Comparison of ENCODE assay signal across 7 cellular contexts in the genomic region with DNA sequence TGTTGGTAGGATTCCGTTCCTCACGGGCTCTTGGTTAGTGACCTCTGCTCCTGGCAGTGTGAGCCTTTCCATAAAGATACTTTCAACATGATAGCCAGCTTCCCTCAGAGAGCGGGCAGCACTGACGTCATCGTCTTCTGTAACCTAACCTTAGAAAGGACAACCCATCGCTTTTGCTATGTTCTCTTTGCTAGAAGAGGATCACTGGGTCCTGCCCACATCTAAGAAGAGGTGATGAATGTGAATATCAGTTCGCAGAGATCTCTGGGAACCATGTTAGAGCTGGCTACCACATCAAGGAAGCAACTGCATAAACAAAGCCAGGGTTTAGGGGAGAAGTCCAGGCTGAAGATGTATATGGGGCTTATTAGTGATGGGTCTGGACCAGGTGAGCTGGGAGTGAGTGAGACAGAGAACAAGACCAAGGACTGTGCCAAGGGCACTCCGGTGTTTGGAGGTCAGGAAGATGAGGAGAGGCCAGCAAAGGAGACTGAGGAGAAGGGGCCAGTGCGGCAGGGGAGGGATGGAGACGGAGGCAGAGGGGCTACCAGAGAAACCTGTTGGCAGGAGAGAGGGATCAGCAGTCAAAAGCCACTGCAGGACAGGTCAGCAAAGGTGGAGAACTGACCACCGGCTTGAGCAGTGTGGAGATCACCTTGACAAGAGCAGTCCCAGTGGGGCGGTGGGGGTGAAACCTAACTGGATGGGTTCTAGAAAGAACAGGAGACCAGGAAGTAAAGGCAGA. TPM values are rescaled to one million over a fixed set of nuclear protein-coding genes. Genes with fewer than 3 reads are reported as not detected.
DNase-seq lines count a peak whose midpoint lies in the region; ATAC-seq lines count a peak whose summit lies in the region.

No MANE protein-coding gene starts in this region.

- peaks cover 50% of the 10 kb centered on the region for H3K4me1 Mint-ChIP-seq in T-helper 1 cell treated with Interleukin-12 subunit alpha and Interleukin-12 subunit beta and Interleukin-4 antibody, amounts not matched to agents 30 μg/mL and 1 μg/mL, for 36 hours (ENCODE audit: low read depth)
- peaks cover 30% of the 10 kb centered on the region for H3K4me1 Mint-ChIP-seq in central memory CD8-positive, alpha-beta T cell

- H3K27ac Mint-ChIP-seq in T-helper 1 cell treated with Interleukin-12 subunit alpha and Interleukin-12 subunit beta and Interleukin-4 antibody, amounts not matched to agents 30 μg/mL and 1 μg/mL, for 36 hours = peak overlapping the region; percentile 94
- peak overlapping the region; percentile 92 for H3K27ac Mint-ChIP-seq in central memory CD8-positive, alpha-beta T cell (ENCODE audit: low read depth)

- no peaks in the 10 kb centered on the region for H3K27me3 Mint-ChIP-seq in T-helper 1 cell treated with Interleukin-12 subunit alpha and Interleukin-12 subunit beta and Interleukin-4 antibody, amounts not matched to agents 30 μg/mL and 1 μg/mL, for 36 hours (ENCODE audit: low read depth)
- H3K27me3 Mint-ChIP-seq in central memory CD8-positive, alpha-beta T cell = no peaks in the 10 kb centered on the region

- peak; percentile 74 for ATAC-seq in central memory CD8-positive, alpha-beta T cell (replicated peaks; ENCODE audit: extremely low read depth, poor library complexity, severe bottlenecking)

- peaks cover 5% of the 10 kb centered on the region for H3K36me3 Mint-ChIP-seq in T-helper 1 cell treated with Interleukin-12 subunit alpha and Interleukin-12 subunit beta and Interleukin-4 antibody, amounts not matched to agents 30 μg/mL and 1 μg/mL, for 36 hours (ENCODE audit: low read depth)
- no peaks in the 10 kb centered on the region for H3K36me3 Mint-ChIP-seq in central memory CD8-positive, alpha-beta T cell (ENCODE audit: insufficient read depth)

- in situ Hi-C loops in G401 (cut with HindIII; ENCODE audit: low sequenced_read_pairs) = no loop called here

- no peaks in the 10 kb centered on the region for H3K9me3 Mint-ChIP-seq in T-helper 1 cell treated with Interleukin-12 subunit alpha and Interleukin-12 subunit beta and Interleukin-4 antibody, amounts not matched to agents 30 μg/mL and 1 μg/mL, for 36 hours
- H3K9me3 Mint-ChIP-seq in central memory CD8-positive, alpha-beta T cell = no peaks in the 10 kb centered on the region

- DNase-seq in activated CD8-positive, alpha-beta memory T cell treated with anti-CD3 and anti-CD28 coated beads, Interleukin-2, amount 50 U/mL, for 4 hours = peak; percentile 55
- peak in 1 of 2 donors; percentile 39 for DNase-seq in central memory CD8-positive, alpha-beta T cell (ENCODE audit: low spot score in 2 of 2)
- DNase-seq in stimulated activated naive CD4-positive, alpha-beta T cell treated with Interleukin-2 at 50 U/mL for 16 hours (lab: John Stamatoyannopoulos, UW) = peak; percentile 15
- DNase-seq in G401 (ENCODE audit: low spot score) = no peak
- no peak for DNase-seq in dedifferentiated amniotic fluid mesenchymal stem cell (ENCODE audit: extremely low spot score)
- DNase-seq in cortex of kidney (lab: John Stamatoyannopoulos, UW) = no peak

- peak overlapping the region; percentile 63 for H3K4me3 Mint-ChIP-seq in T-helper 1 cell treated with Interleukin-12 subunit alpha and Interleukin-12 subunit beta and Interleukin-4 antibody, amounts not matched to agents 30 μg/mL and 1 μg/mL, for 36 hours
- H3K4me3 Mint-ChIP-seq in central memory CD8-positive, alpha-beta T cell = peak overlapping the region; percentile 41

RNA-seq across cellular contexts. Expression of gene PIM1, which starts 39.7 kb away (rescaled TPM):
- 70.4 and 71.6 TPM in 2 replicates for total RNA-seq in G401 (2014; rRNA removed; shearing (Covaris generic))

RNA-seq across cellular contexts. Expression of gene TBC1D22B, which starts 47.9 kb away (rescaled TPM):
- total RNA-seq in G401 (2014; rRNA removed; shearing (Covaris generic)) = 6.7 and 12.0 TPM in 2 replicates

RNA-seq across cellular contexts. Expression of gene TMEM217, which starts 48.3 kb away (rescaled TPM):
- total RNA-seq in G401 (2014; rRNA removed; shearing (Covaris generic)) = 1.2 and 1.4 TPM in 2 replicates

Comparison
In these comparisons a context has a peak if more than half of its experiments do, and no peak if none do; other contexts are left out.
1. DNase-seq: peak in activated CD8-positive, alpha-beta memory T cell treated with anti-CD3 and anti-CD28 coated beads, Interleukin-2, amount 50 U/mL, for 4 hours (single experiment) and stimulated activated naive CD4-positive, alpha-beta T cell treated with Interleukin-2 at 50 U/mL for 16 hours (single experiment); none in G401 (single experiment), dedifferentiated amniotic fluid mesenchymal stem cell (single experiment) and cortex of kidney (single experiment).